In the genomic region with DNA sequence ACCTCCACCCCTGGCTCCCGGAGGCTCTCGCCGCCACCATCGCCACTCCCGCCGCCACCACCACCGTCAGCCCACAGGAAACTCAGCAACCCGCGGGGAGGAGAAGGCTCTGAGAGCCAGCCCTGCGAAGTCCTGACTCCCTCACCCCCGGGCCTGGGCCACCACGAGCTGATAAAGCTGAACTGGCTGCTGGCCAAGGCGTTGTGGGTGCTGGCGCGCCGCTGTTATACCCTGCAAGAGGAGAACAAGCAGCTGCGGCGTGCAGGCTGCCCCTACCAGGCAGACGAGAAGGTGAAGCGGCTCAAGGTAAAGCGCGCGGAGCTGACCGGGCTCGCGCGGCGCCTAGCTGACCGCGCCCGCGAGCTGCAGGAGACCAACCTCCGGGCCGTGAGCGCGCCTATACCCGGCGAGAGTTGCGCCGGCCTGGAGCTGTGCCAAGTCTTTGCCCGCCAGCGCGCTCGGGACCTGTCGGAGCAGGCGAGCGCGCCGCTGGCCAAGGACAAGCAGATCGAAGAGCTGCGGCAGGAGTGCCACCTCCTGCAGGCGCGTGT, we compare ENCODE assay signal across 3 cellular contexts. TPM values are rescaled to one million over a fixed set of nuclear protein-coding genes. Genes with fewer than 3 reads are reported as not detected.
"Had no signal": no experiment of that assay in that cellular context is flagged by ENCODE, and none has a peak within 500 bp of the region (broad histone marks: within the 10 kb centered on the region; RNA-seq: fewer than 3 reads in every experiment).

No MANE protein-coding gene starts in this region.

RNA-seq across cellular contexts. Expression of a gene that starts 1.3 kb away (rescaled TPM):
- total RNA-seq: ascending aorta, esophagus squamous epithelium, ureter had no signal
